Comparison of ENCODE assay signal across 10 cellular contexts in the genomic region with DNA sequence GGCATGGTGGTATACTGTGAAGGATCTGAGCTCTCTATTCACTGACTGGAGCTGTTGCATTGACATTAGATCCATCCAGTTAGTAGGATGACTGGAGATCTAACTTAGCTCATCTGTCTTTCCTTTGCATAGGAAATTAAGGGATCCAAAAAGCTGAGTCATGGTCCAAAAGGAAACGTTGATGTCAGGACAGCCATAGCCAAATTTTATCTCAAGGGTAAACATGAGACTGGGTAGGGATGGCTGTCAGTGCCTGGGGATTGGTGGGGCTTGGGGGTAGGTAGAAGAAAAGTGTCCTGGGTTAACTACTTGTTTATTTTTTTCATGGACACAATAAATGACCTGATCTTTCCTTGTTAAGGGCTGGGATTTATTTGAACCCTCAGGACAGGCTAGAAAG. TPM values are rescaled to one million over a fixed set of nuclear protein-coding genes. Genes with fewer than 3 reads are reported as not detected.
DNase-seq lines count a peak whose midpoint lies in the region; ATAC-seq and TF ChIP-seq lines count a peak whose summit lies in the region.
"Had no signal": no experiment of that assay in that cellular context is flagged by ENCODE, and none has a peak within 500 bp of the region (broad histone marks: within the 10 kb centered on the region; RNA-seq: fewer than 3 reads in every experiment).

No MANE protein-coding gene starts in this region.

- H3K4me1 ChIP-seq in ACC112 (ENCODE audit: control insufficient read depth, insufficient read depth, low read length, unreplicated experiment) (peaks cover 25% of the 10 kb centered on the region), left lung (peaks cover 22 to 45% of the 10 kb centered on the region in 2 donors), mammary epithelial cell (ENCODE audit: insufficient read depth, low read length) (peaks cover 7% of the 10 kb centered on the region)

- DNase-seq in HS-5 (ENCODE audit: low read depth) (peak; percentile 16), left lung (no peak), HK-2 (ENCODE audit: unreplicated experiment) (no peak), mammary epithelial cell (no peak)
- no peak for DNase-seq in activated effector memory CD4-positive, alpha-beta T cell treated with anti-CD3 and anti-CD28 coated beads, Interleukin-2, amount 50 U/mL, for 16 hours
- DNase-seq: activated T-cell treated with anti-CD3 and anti-CD28 coated beads, Interleukin-2, amount 50 U/mL, for 1 hour; Caco-2 had no signal

- peaks cover 25% of the 10 kb centered on the region for H3K4me1 Mint-ChIP-seq in brain

- no peaks in the 10 kb centered on the region for H3K27me3 ChIP-seq in ACC112 (ENCODE audit: insufficient read depth, low read length)
- no peaks in the 10 kb centered on the region for H3K27me3 ChIP-seq in left lung
- H3K27me3 ChIP-seq in mammary epithelial cell (ENCODE audit: insufficient read depth, low read length), result no peaks in the 10 kb centered on the region

- WGBS in mammary epithelial cell (ENCODE audit: low coverage, missing lambda C conversion rate), result 17% methylated on average over 1 of the region's 1 CpG

- BruUV-seq in mammary epithelial cell (replicated peaks; lab: Mats Ljungman, UMichigan), result no TSS peak

- H3K4me2 ChIP-seq in mammary epithelial cell (ENCODE audit: insufficient read depth, low read depth, low read length), result no peak overlapping the region

- TF ChIP-seq CTCF in brain (conservative IDR thresholded peaks at IDR 0.05), result no peak
- TF ChIP-seq CTCF in left lung (IDR thresholded peaks at IDR 0.05), result no peak
- TF ChIP-seq CTCF in mammary epithelial cell (conservative IDR thresholded peaks at IDR 0.05 in 1 of 2, IDR thresholded peaks at IDR 0.05 in 1 of 2; ENCODE audit: extremely low read depth in 1 of 2, insufficient read depth in 1 of 2, low read depth in 1 of 2, low read length in 2 of 2), result no peak

- no peaks in the 10 kb centered on the region for H3K9me3 Mint-ChIP-seq in brain

- peak overlapping the region in 2 of 5 experiments; percentile 10 to 63 for H3K4me3 Mint-ChIP-seq in brain

- intact Hi-C loops in left lung (cut with DNase I) (no loop called here), mammary epithelial cell (cut with micrococcal nuclease) (no loop called here)

- H3K4me3 ChIP-seq in ACC112 (ENCODE audit: low read depth, low read length), result no peak overlapping the region
- H3K4me3 ChIP-seq in left lung, result no peak overlapping the region
- H3K4me3 ChIP-seq in mammary epithelial cell (replicated peaks in 1 of 3; ENCODE audit: insufficient read depth in 1 of 3, low read depth in 2 of 3, low read length in 3 of 3), result no peak overlapping the region

- H3K9me3 ChIP-seq in left lung (no peaks in the 10 kb centered on the region), mammary epithelial cell (replicated peaks; ENCODE audit: insufficient read depth, low read length) (no peaks in the 10 kb centered on the region)
- H3K9me3 ChIP-seq: Caco-2 had no signal

- no peak overlapping the region for H2AFZ ChIP-seq in ACC112 (ENCODE audit: low read length, unreplicated experiment)
- H2AFZ ChIP-seq in mammary epithelial cell (ENCODE audit: low read depth, low read length), result no peak overlapping the region

- H3K27ac Mint-ChIP-seq in brain, result peak overlapping the region in 3 of 5 experiments; percentile 8 to 84 (median 49)

- peaks cover 13% of the 10 kb centered on the region for H3K36me3 ChIP-seq in ACC112 (ENCODE audit: insufficient read depth, low read length)
- peaks cover 0 to 52% of the 10 kb centered on the region in 2 donors for H3K36me3 ChIP-seq in left lung
- H3K36me3 ChIP-seq in mammary epithelial cell (ENCODE audit: insufficient read depth, low read length), result peaks cover 7% of the 10 kb centered on the region

- CTCF ChIA-PET in mammary epithelial cell (lab: Charles Lee; ENCODE audit: low non-redundant PET), result no interaction called here

- in situ Hi-C loops in mammary epithelial cell (cut with MboI; ENCODE audit: low sequenced_read_pairs in 2 of 2), result no loop called here

- dilution Hi-C loops in mammary epithelial cell (cut with HindIII; ENCODE audit: low sequenced_read_pairs), result no loop called here

- H3K79me2 ChIP-seq in ACC112 (ENCODE audit: control insufficient read depth, insufficient read depth, low read length, unreplicated experiment), result peaks cover 34% of the 10 kb centered on the region
- peaks cover 57% of the 10 kb centered on the region for H3K79me2 ChIP-seq in mammary epithelial cell (ENCODE audit: insufficient read depth, low read length)

- H3K36me3 Mint-ChIP-seq in brain, result peaks cover 50% of the 10 kb centered on the region

- H4K20me1 ChIP-seq in mammary epithelial cell (ENCODE audit: insufficient read depth, low read length), result no peaks in the 10 kb centered on the region

- H3K27me3 Mint-ChIP-seq in brain, result peaks cover 6% of the 10 kb centered on the region

- no peak overlapping the region for H3K9ac ChIP-seq in mammary epithelial cell (ENCODE audit: insufficient read depth, low read length)

- H3K27ac ChIP-seq in ACC112 (ENCODE audit: low read depth, low read length) (peak overlapping the region; percentile 76), left lung (peak overlapping the region; percentile 18 to 34), mammary epithelial cell (ENCODE audit: insufficient read depth, low read depth, low read length) (no peak overlapping the region)

- no peak for ATAC-seq in left lung
- ATAC-seq in GM19328 (IDR thresholded peaks at IDR 0.05; ENCODE audit: unreplicated experiment), result no peak

RNA-seq across cellular contexts. Expression of gene FAM177A1, which starts 4.6 kb away (rescaled TPM):
- polyA plus RNA-seq in brain (ENCODE audit: insufficient read depth, low read depth, low replicate concordance) (53.2 TPM), mammary epithelial cell (26.3 TPM)
- total RNA-seq in left lung (100 to 1,000 TPM; 100 to 141 TPM), mammary epithelial cell (10 to 100 TPM; 30.2 to 84.2 TPM)
- polyA minus RNA-seq in mammary epithelial cell, result 5.6 TPM
